11 cellular contexts compared by ENCODE assay signal in genomic region chr18:79798999-79799370, GRCh38. TPM values are rescaled to one million over a fixed set of nuclear protein-coding genes. Genes with fewer than 3 reads are reported as not detected.
DNase-seq lines count a peak whose midpoint lies in the region; ATAC-seq and TF ChIP-seq lines count a peak whose summit lies in the region.
"Had no signal": no experiment of that assay in that cellular context is flagged by ENCODE, and none has a peak within 500 bp of the region (broad histone marks: within the 10 kb centered on the region; RNA-seq: fewer than 3 reads in every experiment).

No MANE protein-coding gene starts in this region.

- H2AFZ ChIP-seq in OCI-LY3 (ENCODE audit: low read depth, low read length), result peak overlapping the region; percentile 85
- peak overlapping the region; percentile 56 for H2AFZ ChIP-seq in hepatocyte
- H2AFZ ChIP-seq in trophoblast cell (ENCODE audit: insufficient read depth, low read length, poor library complexity), result no peak overlapping the region
- H2AFZ ChIP-seq: GM23248 had no signal

- H3K27me3 Mint-ChIP-seq in CD8-positive, alpha-beta T cell (ENCODE audit: low read depth), result peaks cover 37% of the 10 kb centered on the region

- H3K9ac ChIP-seq in OCI-LY3 (ENCODE audit: low read length), result peak overlapping the region; percentile 43
- no peak overlapping the region for H3K9ac ChIP-seq in trophoblast cell (ENCODE audit: low read length)
- H3K9ac ChIP-seq: GM23248 had no signal

- no peaks in the 10 kb centered on the region for H3K79me2 ChIP-seq in OCI-LY3 (ENCODE audit: low read length)
- H3K79me2 ChIP-seq in hepatocyte, result no peaks in the 10 kb centered on the region
- H3K79me2 ChIP-seq in trophoblast cell (ENCODE audit: control insufficient read depth, insufficient read depth, low read length, poor library complexity), result no peaks in the 10 kb centered on the region

- no peak overlapping the region for H3K27ac Mint-ChIP-seq in CD8-positive, alpha-beta T cell

- no peak overlapping the region for H2BK120ac ChIP-seq in trophoblast cell (ENCODE audit: insufficient read depth, low read length, poor library complexity)

- no peaks in the 10 kb centered on the region for H3K9me2 ChIP-seq in hepatocyte (replicated peaks; ENCODE audit: insufficient read depth)

- H3K14ac ChIP-seq in trophoblast cell (ENCODE audit: low read length), result no peak overlapping the region

- no peaks in the 10 kb centered on the region for H3K36me3 Mint-ChIP-seq in CD8-positive, alpha-beta T cell

- H3K79me1 ChIP-seq in trophoblast cell (ENCODE audit: low read length), result no peaks in the 10 kb centered on the region

- CTCF ChIA-PET in CD8-positive, alpha-beta T cell (lab: Charles Lee), result no interaction called here

- no peak overlapping the region for H4K91ac ChIP-seq in trophoblast cell (ENCODE audit: low read depth, low read length)

- no peak overlapping the region for H4K12ac ChIP-seq in trophoblast cell (ENCODE audit: low read depth, low read length)

- H3K27ac ChIP-seq in CD8-positive, alpha-beta T cell (ENCODE audit: low read depth, low read length), result no peak overlapping the region
- H3K27ac ChIP-seq in OCI-LY3 (ENCODE audit: low read length), result no peak overlapping the region
- no peak overlapping the region for H3K27ac ChIP-seq in hepatocyte
- no peak overlapping the region for H3K27ac ChIP-seq in trophoblast cell (ENCODE audit: low read depth, low read length)
- H3K27ac ChIP-seq in caudate nucleus (ENCODE audit: low read depth, low read length), result no peak overlapping the region
- H3K27ac ChIP-seq: GM23248 had no signal

- H3K18ac ChIP-seq in trophoblast cell (ENCODE audit: low read length), result no peak overlapping the region

- H3K4me3 Mint-ChIP-seq in CD8-positive, alpha-beta T cell, result peak overlapping the region; percentile 18

- H3K4me2 ChIP-seq in OCI-LY3 (ENCODE audit: low read length), result peak overlapping the region; percentile 90
- H3K4me2 ChIP-seq in hepatocyte, result peak overlapping the region; percentile 89
- peak overlapping the region; percentile 37 for H3K4me2 ChIP-seq in trophoblast cell (ENCODE audit: low read length)

- peaks cover 12% of the 10 kb centered on the region for H3K4me1 ChIP-seq in CD8-positive, alpha-beta T cell (ENCODE audit: insufficient read depth, low read length)
- peaks cover 18% of the 10 kb centered on the region for H3K4me1 ChIP-seq in OCI-LY3 (ENCODE audit: low read length)
- peaks cover 9% of the 10 kb centered on the region for H3K4me1 ChIP-seq in hepatocyte (ENCODE audit: insufficient read depth)
- H3K4me1 ChIP-seq in trophoblast cell (ENCODE audit: control insufficient read depth in 1 of 2, insufficient read depth in 2 of 2, low read length in 2 of 2), result peaks cover 0 to 2% of the 10 kb centered on the region in 2 experiments

- ATAC-seq in CD8-positive, alpha-beta T cell, result no peak
- ATAC-seq: PC-3 had no signal

- H2BK5ac ChIP-seq in trophoblast cell (ENCODE audit: low read depth, low read length, poor library complexity), result no peak overlapping the region

- H3K27me3 ChIP-seq in CD8-positive, alpha-beta T cell (ENCODE audit: insufficient read depth, low read length), result peaks cover 11% of the 10 kb centered on the region
- H3K27me3 ChIP-seq in OCI-LY3 (ENCODE audit: low read depth, low read length), result no peaks in the 10 kb centered on the region
- H3K27me3 ChIP-seq in hepatocyte, result peaks cover 36% of the 10 kb centered on the region
- H3K27me3 ChIP-seq in trophoblast cell (ENCODE audit: insufficient read depth, low read length), result peaks cover 39% of the 10 kb centered on the region

- H3K4me3 ChIP-seq in CD8-positive, alpha-beta T cell (ENCODE audit: low read depth, low read length), result no peak overlapping the region
- H3K4me3 ChIP-seq in OCI-LY3 (ENCODE audit: low read length) (peak overlapping the region; percentile 69), hepatocyte (peak overlapping the region; percentile 39), trophoblast cell (ENCODE audit: low read depth, low read length) (no peak overlapping the region)
- H3K4me3 ChIP-seq: GM23248 had no signal

- H3K4ac ChIP-seq in trophoblast cell (ENCODE audit: low read depth, low read length), result no peak overlapping the region

- no peak for DNase-seq in CD8-positive, alpha-beta T cell
- DNase-seq in hepatocyte (ENCODE audit: low spot score), result peak; percentile 34
- no peak for DNase-seq in trophoblast cell
- DNase-seq in Kasumi-1 (lab: John Stamatoyannopoulos, UW), result no peak
- no peak for DNase-seq in caudate nucleus (lab: John Stamatoyannopoulos, UW)
- DNase-seq in GF-D8 (lab: John Stamatoyannopoulos, UW), result no peak
- no peak for DNase-seq in activated CD4-positive, alpha-beta T cell treated with anti-CD3 and anti-CD28 coated beads, Interleukin-2, amount 50 U/mL, for 48 hours
- DNase-seq: DMS153, GM23248, PC-3 had no signal

- H3K9me3 Mint-ChIP-seq in CD8-positive, alpha-beta T cell, result no peaks in the 10 kb centered on the region

- intact Hi-C loops in CD8-positive, alpha-beta T cell (cut with DNase I, micrococcal nuclease), result no loop called here

- no peak for TF ChIP-seq CTCF in CD8-positive, alpha-beta T cell (IDR thresholded peaks at IDR 0.05)
- TF ChIP-seq CTCF in OCI-LY3 (IDR thresholded peaks at IDR 0.05; ENCODE audit: low read depth, low read length) (no peak), hepatocyte (IDR thresholded peaks at IDR 0.05; ENCODE audit: poor library complexity) (no peak)

- H4K20me1 ChIP-seq in OCI-LY3 (ENCODE audit: insufficient read depth, low read length) (no peaks in the 10 kb centered on the region), hepatocyte (ENCODE audit: insufficient read depth, poor library complexity, severe bottlenecking) (no peaks in the 10 kb centered on the region)

- 9% methylated on average over 11 of the region's 14 CpGs for WGBS in hepatocyte (ENCODE audit: low lambda C conversion rate, missing lambda C conversion rate)
- WGBS in trophoblast cell (ENCODE audit: extremely low coverage, insufficient coverage, insufficient read length), result no CpG with 5 or more reads among the region's 14 CpGs

- no peak overlapping the region for H3K23ac ChIP-seq in trophoblast cell (ENCODE audit: low read length)

- no peak overlapping the region for H4K8ac ChIP-seq in trophoblast cell (ENCODE audit: low read depth, low read length)

- no peaks in the 10 kb centered on the region for H3K9me3 ChIP-seq in CD8-positive, alpha-beta T cell (ENCODE audit: low read length)
- H3K9me3 ChIP-seq in OCI-LY3 (ENCODE audit: insufficient read depth, low read length) (no peaks in the 10 kb centered on the region), hepatocyte (ENCODE audit: low read depth) (no peaks in the 10 kb centered on the region), trophoblast cell (ENCODE audit: insufficient read depth, low read depth, low read length) (peaks cover 4% of the 10 kb centered on the region)

- POLR2A ChIA-PET in CD8-positive, alpha-beta T cell (lab: Charles Lee), result no interaction called here

- no peaks in the 10 kb centered on the region for H3K36me3 ChIP-seq in CD8-positive, alpha-beta T cell (ENCODE audit: insufficient read depth, low read length)
- no peaks in the 10 kb centered on the region for H3K36me3 ChIP-seq in OCI-LY3 (replicated peaks; ENCODE audit: low read depth, low read length)
- H3K36me3 ChIP-seq in hepatocyte (replicated peaks; ENCODE audit: insufficient read depth, low read depth), result no peaks in the 10 kb centered on the region
- no peaks in the 10 kb centered on the region for H3K36me3 ChIP-seq in trophoblast cell (ENCODE audit: control insufficient read depth in 1 of 2, insufficient read depth in 2 of 2, low read length in 2 of 2)

- no peak overlapping the region for H2AK5ac ChIP-seq in trophoblast cell (ENCODE audit: low read length)

- H2BK12ac ChIP-seq in trophoblast cell (ENCODE audit: low read length), result no peak overlapping the region

- H3K4me1 Mint-ChIP-seq in CD8-positive, alpha-beta T cell (ENCODE audit: low read depth), result peaks cover 17% of the 10 kb centered on the region

RNA-seq across cellular contexts. Expression of gene KCNG2, which starts 1.2 kb away (rescaled TPM):
- not detected for total RNA-seq in CD8-positive, alpha-beta T cell
- total RNA-seq in hepatocyte, result not detected in 2 replicates
- 0.81 TPM in 1 of 2 replicates, not detected in the other for polyA plus RNA-seq in hepatocyte
- not detected in 2 replicates for polyA plus RNA-seq in trophoblast cell (2013)
- total RNA-seq: GM23248, PC-3 had no signal
- polyA plus RNA-seq: GM23248 had no signal

Comparison
In these comparisons a context has a peak if more than half of its experiments do, and no peak if none do; other contexts are left out.
1. H3K4me3 ChIP-seq: peak in OCI-LY3 (single experiment) and hepatocyte (single experiment); none in CD8-positive, alpha-beta T cell (single experiment) and trophoblast cell (single experiment).
2. H3K4me2 ChIP-seq: peak in every context shown above with its lines; median percentile 90 in OCI-LY3; 89 in hepatocyte; 37 in trophoblast cell.